ENCODE assay signal across 23 cellular contexts in the genomic region with DNA sequence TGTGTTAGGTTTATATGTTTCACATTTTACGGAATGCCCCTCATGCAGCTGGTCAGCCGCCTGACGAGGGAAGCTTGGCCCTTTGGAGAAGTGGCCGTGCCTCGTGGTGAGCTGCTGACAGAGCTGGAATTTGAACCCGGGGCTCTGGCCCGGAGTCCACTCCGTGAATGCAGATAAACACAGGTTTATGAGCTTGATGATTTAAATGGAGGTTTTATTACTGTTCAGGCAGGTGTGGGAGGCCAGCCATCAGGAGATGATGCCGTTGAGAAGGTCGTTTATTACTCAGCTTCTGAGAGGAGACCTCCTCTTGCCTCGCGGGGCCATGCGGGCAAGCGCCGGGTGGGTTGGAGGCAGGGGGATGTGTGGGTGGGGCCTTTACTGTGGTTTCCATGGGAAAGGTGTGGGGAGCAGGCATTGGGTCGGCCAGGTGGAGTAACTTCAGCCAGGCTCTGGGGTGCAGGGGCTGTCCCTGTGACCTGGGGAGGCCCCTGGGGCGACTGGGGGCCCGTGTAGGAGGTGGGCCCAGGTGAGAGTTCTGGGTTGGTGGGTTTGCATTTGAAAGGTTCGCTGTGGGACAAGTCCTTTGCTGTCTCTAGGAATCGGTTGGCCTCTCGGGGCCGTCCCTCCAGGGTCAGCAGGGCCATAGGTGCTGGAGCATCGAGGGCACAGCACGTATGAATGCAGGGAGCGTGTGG. TPM values are rescaled to one million over a fixed set of nuclear protein-coding genes. Genes with fewer than 3 reads are reported as not detected.
DNase-seq lines count a peak whose midpoint lies in the region; ATAC-seq, FAIRE-seq and TF ChIP-seq lines count a peak whose summit lies in the region.
"Had no signal": no experiment of that assay in that cellular context is flagged by ENCODE, and none has a peak within 500 bp of the region (broad histone marks: within the 10 kb centered on the region; RNA-seq: fewer than 3 reads in every experiment).

No MANE protein-coding gene starts in this region.

- H3K27me3 Mint-ChIP-seq in activated CD4-positive, alpha-beta T cell treated with anti-CD3 and anti-CD28 coated beads for 36 hours, result no peaks in the 10 kb centered on the region
- H3K27me3 Mint-ChIP-seq in effector memory CD8-positive, alpha-beta T cell, result no peaks in the 10 kb centered on the region
- H3K27me3 Mint-ChIP-seq: activated CD4-positive, alpha-beta T cell treated with anti-CD3 and anti-CD28 coated beads, Interleukin-2, amount 10 ng/mL, durations not matched to agents 24 days and 14 days had no signal

- H3K4me1 Mint-ChIP-seq in activated CD4-positive, alpha-beta T cell treated with anti-CD3 and anti-CD28 coated beads for 36 hours, result peaks cover 10% of the 10 kb centered on the region
- H3K4me1 Mint-ChIP-seq in effector memory CD8-positive, alpha-beta T cell (ENCODE audit: low read depth in 2 of 2), result peaks cover 10 to 16% of the 10 kb centered on the region in 2 donors
- H3K4me1 Mint-ChIP-seq: activated CD4-positive, alpha-beta T cell treated with anti-CD3 and anti-CD28 coated beads, Interleukin-2, amount 10 ng/mL, durations not matched to agents 24 days and 14 days had no signal

- H3K27ac Mint-ChIP-seq in activated CD4-positive, alpha-beta T cell treated with anti-CD3 and anti-CD28 coated beads for 36 hours, result no peak overlapping the region
- H3K27ac Mint-ChIP-seq in effector memory CD8-positive, alpha-beta T cell, result peak overlapping the region; percentile 54 to 80
- H3K27ac Mint-ChIP-seq: activated CD4-positive, alpha-beta T cell treated with anti-CD3 and anti-CD28 coated beads, Interleukin-2, amount 10 ng/mL, durations not matched to agents 24 days and 14 days; activated naive CD4-positive, alpha-beta T cell treated with anti-CD3 and anti-CD28 coated beads for 36 hours had no signal

- POLR2A ChIA-PET in activated CD4-positive, alpha-beta T cell treated with anti-CD3 and anti-CD28 coated beads for 36 hours (lab: Charles Lee), result no interaction called here

- no peak overlapping the region for H3K4me2 ChIP-seq in mammary epithelial cell (ENCODE audit: insufficient read depth, low read depth, low read length)
- H3K4me2 ChIP-seq: smooth muscle cell had no signal

- peaks cover 6 to 8% of the 10 kb centered on the region in 2 donors for H3K36me3 ChIP-seq in small intestine (ENCODE audit: control insufficient read depth in 2 of 2, insufficient read depth in 2 of 2, low read length in 2 of 2)
- no peaks in the 10 kb centered on the region for H3K36me3 ChIP-seq in mammary epithelial cell (ENCODE audit: insufficient read depth, low read length)

- in situ Hi-C loops in mammary epithelial cell (cut with MboI; ENCODE audit: low sequenced_read_pairs in 2 of 2), result no loop called here

- H2AFZ ChIP-seq in mammary epithelial cell (ENCODE audit: low read depth, low read length), result no peak overlapping the region

- H3K9me3 ChIP-seq in small intestine (ENCODE audit: control insufficient read depth, low read depth) (no peaks in the 10 kb centered on the region), mammary epithelial cell (replicated peaks; ENCODE audit: insufficient read depth, low read length) (peaks cover 7% of the 10 kb centered on the region)
- H3K9me3 ChIP-seq: psoas muscle had no signal

- no peak for TF ChIP-seq CTCF in mammary epithelial cell (conservative IDR thresholded peaks at IDR 0.05 in 1 of 2, IDR thresholded peaks at IDR 0.05 in 1 of 2; ENCODE audit: extremely low read depth in 1 of 2, insufficient read depth in 1 of 2, low read depth in 1 of 2, low read length in 2 of 2)

- intact Hi-C loops in activated CD4-positive, alpha-beta T cell treated with anti-CD3 and anti-CD28 coated beads for 36 hours (cut with DNase I, micrococcal nuclease), result no loop called here
- intact Hi-C loops in mammary epithelial cell (cut with micrococcal nuclease), result no loop called here

- H3K27ac ChIP-seq in small intestine (ENCODE audit: low read depth in 1 of 2, low read length in 1 of 2), result peak overlapping the region; percentile 63 to 92
- no peak overlapping the region for H3K27ac ChIP-seq in mammary epithelial cell (ENCODE audit: insufficient read depth, low read depth, low read length)
- H3K27ac ChIP-seq: psoas muscle had no signal

- no peaks in the 10 kb centered on the region for H4K20me1 ChIP-seq in mammary epithelial cell (ENCODE audit: insufficient read depth, low read length)

- H3K27me3 ChIP-seq in small intestine (ENCODE audit: control insufficient read depth in 2 of 2, insufficient read depth in 2 of 2, low read length in 2 of 2) (no peaks in the 10 kb centered on the region), mammary epithelial cell (ENCODE audit: insufficient read depth, low read length) (no peaks in the 10 kb centered on the region)

- dilution Hi-C loops in mammary epithelial cell (cut with HindIII; ENCODE audit: low sequenced_read_pairs), result loop anchor here (5.0 to 10.0 kb wide), 4 partner anchors 40 to 90 kb away; no protein-coding TSS in a partner anchor

- no peak for FAIRE-seq in small intestine (lab: Jason Lieb, UNC)
- FAIRE-seq: astrocyte, HTR-8/SVneo had no signal

- peaks cover 17% of the 10 kb centered on the region for H3K79me2 ChIP-seq in mammary epithelial cell (ENCODE audit: insufficient read depth, low read length)

- peaks cover 12% of the 10 kb centered on the region for H3K36me3 Mint-ChIP-seq in activated CD4-positive, alpha-beta T cell treated with anti-CD3 and anti-CD28 coated beads for 36 hours (ENCODE audit: low read depth)
- H3K36me3 Mint-ChIP-seq in effector memory CD8-positive, alpha-beta T cell (ENCODE audit: insufficient read depth), result peaks cover 18% of the 10 kb centered on the region

- no peak overlapping the region for H3K4me3 Mint-ChIP-seq in activated CD4-positive, alpha-beta T cell treated with anti-CD3 and anti-CD28 coated beads for 36 hours
- H3K4me3 Mint-ChIP-seq in effector memory CD8-positive, alpha-beta T cell, result no peak overlapping the region
- H3K4me3 Mint-ChIP-seq: activated CD4-positive, alpha-beta T cell treated with anti-CD3 and anti-CD28 coated beads, Interleukin-2, amount 10 ng/mL, durations not matched to agents 24 days and 14 days; activated naive CD4-positive, alpha-beta T cell treated with anti-CD3 and anti-CD28 coated beads for 36 hours had no signal

- peak; percentile 49 for DNase-seq in activated CD4-positive, alpha-beta T cell treated with anti-CD3 and anti-CD28 coated beads for 36 hours
- no peak for DNase-seq in activated CD4-positive, alpha-beta T cell treated with anti-CD3 and anti-CD28 coated beads for 1 hour
- peak; percentile 69 for DNase-seq in HuH-7 (ENCODE audit: low spot score)
- no peak for DNase-seq in effector memory CD8-positive, alpha-beta T cell
- peak; percentile 92 for DNase-seq in small intestine
- no peak for DNase-seq in NCI-H345 (lab: John Stamatoyannopoulos, UW)
- DNase-seq in mammary epithelial cell, result no peak
- no peak for DNase-seq in activated CD8-positive, alpha-beta memory T cell treated with anti-CD3 and anti-CD28 coated beads for 24 hours
- DNase-seq: activated CD4-positive, alpha-beta T cell treated with anti-CD3 and anti-CD28 coated beads, Interleukin-2, amount 10 ng/mL, durations not matched to agents 24 days and 14 days; activated naive CD4-positive, alpha-beta T cell treated with anti-CD3 and anti-CD28 coated beads for 36 hours; effector memory CD4-positive, alpha-beta T cell; HCEC 1CT; Kasumi-1; NCI-H1092; NCI-H2029; NCI-H510A treated with DMSO at 0.1 percent for 48 hours; psoas muscle; stimulated activated CD4-positive, alpha-beta T cell treated with anti-CD3 and anti-CD28 coated beads, Interleukin-4, amount 100 ng/mL, for 1 hour had no signal

- H3K9me3 Mint-ChIP-seq in activated CD4-positive, alpha-beta T cell treated with anti-CD3 and anti-CD28 coated beads for 36 hours (ENCODE audit: low read depth), result peaks cover 6% of the 10 kb centered on the region
- peaks cover 2 to 3% of the 10 kb centered on the region in 2 donors for H3K9me3 Mint-ChIP-seq in effector memory CD8-positive, alpha-beta T cell
- H3K9me3 Mint-ChIP-seq: activated CD4-positive, alpha-beta T cell treated with anti-CD3 and anti-CD28 coated beads, Interleukin-2, amount 10 ng/mL, durations not matched to agents 24 days and 14 days had no signal

- ATAC-seq in activated CD4-positive, alpha-beta T cell treated with anti-CD3 and anti-CD28 coated beads for 36 hours, result peak; percentile 58
- no peak for ATAC-seq in effector memory CD8-positive, alpha-beta T cell (replicated peaks)
- ATAC-seq: psoas muscle had no signal

- no peak overlapping the region for H3K9ac ChIP-seq in mammary epithelial cell (ENCODE audit: insufficient read depth, low read length)

- WGBS in small intestine, 3 donors, result 25 to 50% (median 39%) methylated on average over 25 of the region's 25 CpGs
- WGBS in mammary epithelial cell (ENCODE audit: low coverage, missing lambda C conversion rate), result 94% methylated on average over 18 of the region's 25 CpGs

- no TSS peak for BruUV-seq in mammary epithelial cell (replicated peaks; lab: Mats Ljungman, UMichigan)

- H3K4me3 ChIP-seq in small intestine (ENCODE audit: low read depth in 1 of 2, low read length in 2 of 2) (no peak overlapping the region), mammary epithelial cell (replicated peaks in 1 of 3; ENCODE audit: insufficient read depth in 1 of 3, low read depth in 2 of 3, low read length in 3 of 3) (no peak overlapping the region)
- H3K4me3 ChIP-seq: psoas muscle, smooth muscle cell had no signal

- CTCF ChIA-PET in activated CD4-positive, alpha-beta T cell treated with anti-CD3 and anti-CD28 coated beads for 36 hours (lab: Charles Lee), result interaction anchor here (0.6 to 1.2 kb wide), 3 partner anchors 20 to 33 kb away, joined by 3 read pairs; no protein-coding TSS in a partner anchor
- CTCF ChIA-PET in mammary epithelial cell (lab: Charles Lee; ENCODE audit: low non-redundant PET), result no interaction called here

- H3K4me1 ChIP-seq in small intestine (ENCODE audit: control insufficient read depth in 2 of 2, insufficient read depth in 1 of 2, low read depth in 1 of 2, low read length in 1 of 2), result peaks cover 0 to 7% of the 10 kb centered on the region in 2 donors
- H3K4me1 ChIP-seq in mammary epithelial cell (ENCODE audit: insufficient read depth, low read length), result no peaks in the 10 kb centered on the region
- H3K4me1 ChIP-seq: psoas muscle had no signal

RNA-seq across cellular contexts. Expression of gene PRKCZ, which starts 22.0 kb away (rescaled TPM):
- total RNA-seq in activated CD4-positive, alpha-beta T cell treated with anti-CD3 and anti-CD28 coated beads for 36 hours, result 10 to 100 TPM in 1 of 2 experiments, 1 to 10 TPM in 1; 9.8 to 10.9 TPM
- polyA plus RNA-seq in small intestine (100 to 1,000 TPM in 2 of 3 donors, 10 to 100 TPM in 1; 44.2 to 252 (median 206) TPM), mammary epithelial cell (34.4 TPM)
- total RNA-seq in mammary epithelial cell, result 10 to 100 TPM; 27.0 to 42.2 TPM
- 118 TPM for polyA minus RNA-seq in mammary epithelial cell

RNA-seq across cellular contexts. Expression of gene GABRD, which starts 53.1 kb away (rescaled TPM):
- not detected for total RNA-seq in activated CD4-positive, alpha-beta T cell treated with anti-CD3 and anti-CD28 coated beads for 36 hours
- polyA plus RNA-seq in small intestine (under 1 TPM in 1 of 3 donors, not detected in 2; 0.55 TPM), mammary epithelial cell (not detected)
- total RNA-seq in mammary epithelial cell, result not detected
- polyA minus RNA-seq in mammary epithelial cell, result not detected
- total RNA-seq: activated CD4-positive, alpha-beta T cell treated with anti-CD3 and anti-CD28 coated beads, Interleukin-2, amount 10 ng/mL, durations not matched to agents 24 days and 14 days; activated naive CD4-positive, alpha-beta T cell treated with anti-CD3 and anti-CD28 coated beads for 36 hours; astrocyte; glomerular endothelial cell; mesenteric fat pad; smooth muscle cell had no signal
- polyA plus RNA-seq: smooth muscle cell had no signal

Comparison
In these comparisons a context has a peak if more than half of its experiments do, and no peak if none do; other contexts are left out.
1. DNase-seq: peak in activated CD4-positive, alpha-beta T cell treated with anti-CD3 and anti-CD28 coated beads for 36 hours (single experiment), HuH-7 (single experiment) and small intestine (single experiment); none in activated CD4-positive, alpha-beta T cell treated with anti-CD3 and anti-CD28 coated beads for 1 hour (single experiment), effector memory CD8-positive, alpha-beta T cell (0 of 3), NCI-H345 (single experiment), mammary epithelial cell (single experiment) and activated CD8-positive, alpha-beta memory T cell treated with anti-CD3 and anti-CD28 coated beads for 24 hours (single experiment).